Comparison of ENCODE assay signal across 1 cellular context in the genomic region with DNA sequence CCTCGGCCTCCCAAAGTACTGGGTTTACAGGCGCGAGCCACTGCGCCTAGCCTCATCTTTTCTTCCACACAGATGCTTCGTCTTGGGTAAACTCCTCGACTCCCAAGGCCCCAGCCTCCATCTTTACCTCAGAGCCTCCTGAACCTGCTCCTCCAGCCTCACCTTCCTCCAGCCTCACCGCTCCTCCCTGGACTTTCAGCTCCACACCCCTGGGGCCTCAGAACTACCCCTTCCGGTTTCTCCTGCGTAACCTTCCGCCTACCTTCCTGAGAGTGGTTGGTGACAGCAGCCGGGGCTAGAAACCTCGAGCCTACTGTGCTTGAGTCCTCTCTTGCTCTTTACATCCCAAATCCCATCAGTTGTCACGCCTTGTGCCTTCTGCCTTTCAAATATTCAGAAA.
TF ChIP-seq lines count a peak whose summit lies in the region.

No MANE protein-coding gene starts in this region.

TF ChIP-seq in K562, 482 proteins besides CTCF, POLR2A, EP300 and RAD21 (continued from another document):
- TF ChIP-seq ZNF263 (CRISPR knock-in tag; IDR thresholded peaks at IDR 0.05; ENCODE audit: borderline replicate concordance) (0 out of 2 replicates have a peak, but pooled peaks have one; percentile 35), PHB2 (IDR thresholded peaks at IDR 0.05; ENCODE audit: low read depth) (no peak), MYNN (IDR thresholded peaks at IDR 0.05) (no peak), MYNN (CRISPR knock-in tag; IDR thresholded peaks at IDR 0.05) (no peak), SRF (CRISPR knock-in tag; IDR thresholded peaks at IDR 0.05) (no peak)
